ENCODE assay signal across 10 cellular contexts in genomic region chr3:108528459-108529231, GRCh38. TPM values are rescaled to one million over a fixed set of nuclear protein-coding genes. Genes with fewer than 3 reads are reported as not detected.
DNase-seq lines count a peak whose midpoint lies in the region; ATAC-seq and TF ChIP-seq lines count a peak whose summit lies in the region.
"Had no signal": no experiment of that assay in that cellular context is flagged by ENCODE, and none has a peak within 500 bp of the region (broad histone marks: within the 10 kb centered on the region; RNA-seq: fewer than 3 reads in every experiment).

No MANE protein-coding gene starts in this region.

- no peak overlapping the region for H3K4me3 Mint-ChIP-seq in progenitor cell of endocrine pancreas (ENCODE audit: low read depth)
- H3K4me3 Mint-ChIP-seq: central memory CD8-positive, alpha-beta T cell had no signal

- no peaks in the 10 kb centered on the region for H3K4me1 Mint-ChIP-seq in progenitor cell of endocrine pancreas (ENCODE audit: low read depth)
- H3K4me1 Mint-ChIP-seq: central memory CD8-positive, alpha-beta T cell had no signal

- DNase-seq in RPMI8226 = peak; percentile 84
- DNase-seq in thoracic aorta (ENCODE audit: low spot score) = no peak
- DNase-seq in activated T-cell treated with anti-CD3 and anti-CD28 coated beads for 4 hours = no peak
- DNase-seq in NK-92 (lab: John Stamatoyannopoulos, UW; ENCODE audit: unreplicated experiment) = no peak
- DNase-seq in progenitor cell of endocrine pancreas (ENCODE audit: low spot score, unreplicated experiment) = no peak
- no peak for DNase-seq in COLO668 (lab: John Stamatoyannopoulos, UW; ENCODE audit: unreplicated experiment)
- DNase-seq: NCI-H226 had no signal

- no peaks in the 10 kb centered on the region for H3K9me3 Mint-ChIP-seq in progenitor cell of endocrine pancreas (ENCODE audit: low read depth)
- H3K9me3 Mint-ChIP-seq: central memory CD8-positive, alpha-beta T cell had no signal

- no peaks in the 10 kb centered on the region for H3K27me3 Mint-ChIP-seq in progenitor cell of endocrine pancreas

- no peaks in the 10 kb centered on the region for H3K9me3 ChIP-seq in thoracic aorta

- H3K27ac Mint-ChIP-seq in progenitor cell of endocrine pancreas = no peak overlapping the region

- H3K4me1 ChIP-seq in thoracic aorta (ENCODE audit: control insufficient read depth in 1 of 2, low read depth in 2 of 2) = peaks cover 24 to 27% of the 10 kb centered on the region in 2 donors

- no peak for TF ChIP-seq CTCF in thoracic aorta (IDR thresholded peaks at IDR 0.05)
- TF ChIP-seq CTCF in progenitor cell of endocrine pancreas (IDR thresholded peaks at IDR 0.05; ENCODE audit: unreplicated experiment) = no peak

- H3K27ac ChIP-seq in thoracic aorta = peak overlapping the region in 1 of 2 donors; percentile 34

- H3K36me3 ChIP-seq in thoracic aorta = no peaks in the 10 kb centered on the region

- no peaks in the 10 kb centered on the region for H3K36me3 Mint-ChIP-seq in progenitor cell of endocrine pancreas (ENCODE audit: insufficient read depth)

- H3K27me3 ChIP-seq in thoracic aorta (replicated peaks; ENCODE audit: insufficient read depth) = no peaks in the 10 kb centered on the region

- ATAC-seq in GM19372 (IDR thresholded peaks at IDR 0.05; ENCODE audit: low read depth, unreplicated experiment) (peak; percentile 94), HG02981 (IDR thresholded peaks at IDR 0.05; ENCODE audit: unreplicated experiment) (peak; percentile 77), thoracic aorta (ENCODE audit: insufficient number of reproducible peaks, low FRiP score, low read depth) (peak; percentile 48)

- H3K4me3 ChIP-seq in thoracic aorta = no peak overlapping the region

RNA-seq across cellular contexts. Expression of gene MYH15, which starts 18.2 kb away (rescaled TPM):
- total RNA-seq in thoracic aorta (under 1 TPM in 1 of 2 donors, not detected in 1; 0.14 TPM), progenitor cell of endocrine pancreas (0.91 and 0.96 TPM in 2 replicates)
